Comparison of ENCODE assay signal across 2 cellular contexts in genomic region chr17:66487121-66487520, GRCh38.
TF ChIP-seq lines count a peak whose summit lies in the region.

No MANE protein-coding gene starts in this region.

TF ChIP-seq in HEK293, 187 proteins besides CTCF, POLR2A, EP300 and RAD21:
- peak; percentile 67; the same call in 1 of the 2 replicates for TF ChIP-seq ZNF146 (tag by site-specific recombination; IDR thresholded peaks at IDR 0.05)
- no peak for TF ChIP-seq ZNF623 (tag by site-specific recombination; IDR thresholded peaks at IDR 0.05)

TF ChIP-seq in GM23338, 12 proteins besides CTCF, POLR2A, EP300 and RAD21:
- TF ChIP-seq, protein P1, sequence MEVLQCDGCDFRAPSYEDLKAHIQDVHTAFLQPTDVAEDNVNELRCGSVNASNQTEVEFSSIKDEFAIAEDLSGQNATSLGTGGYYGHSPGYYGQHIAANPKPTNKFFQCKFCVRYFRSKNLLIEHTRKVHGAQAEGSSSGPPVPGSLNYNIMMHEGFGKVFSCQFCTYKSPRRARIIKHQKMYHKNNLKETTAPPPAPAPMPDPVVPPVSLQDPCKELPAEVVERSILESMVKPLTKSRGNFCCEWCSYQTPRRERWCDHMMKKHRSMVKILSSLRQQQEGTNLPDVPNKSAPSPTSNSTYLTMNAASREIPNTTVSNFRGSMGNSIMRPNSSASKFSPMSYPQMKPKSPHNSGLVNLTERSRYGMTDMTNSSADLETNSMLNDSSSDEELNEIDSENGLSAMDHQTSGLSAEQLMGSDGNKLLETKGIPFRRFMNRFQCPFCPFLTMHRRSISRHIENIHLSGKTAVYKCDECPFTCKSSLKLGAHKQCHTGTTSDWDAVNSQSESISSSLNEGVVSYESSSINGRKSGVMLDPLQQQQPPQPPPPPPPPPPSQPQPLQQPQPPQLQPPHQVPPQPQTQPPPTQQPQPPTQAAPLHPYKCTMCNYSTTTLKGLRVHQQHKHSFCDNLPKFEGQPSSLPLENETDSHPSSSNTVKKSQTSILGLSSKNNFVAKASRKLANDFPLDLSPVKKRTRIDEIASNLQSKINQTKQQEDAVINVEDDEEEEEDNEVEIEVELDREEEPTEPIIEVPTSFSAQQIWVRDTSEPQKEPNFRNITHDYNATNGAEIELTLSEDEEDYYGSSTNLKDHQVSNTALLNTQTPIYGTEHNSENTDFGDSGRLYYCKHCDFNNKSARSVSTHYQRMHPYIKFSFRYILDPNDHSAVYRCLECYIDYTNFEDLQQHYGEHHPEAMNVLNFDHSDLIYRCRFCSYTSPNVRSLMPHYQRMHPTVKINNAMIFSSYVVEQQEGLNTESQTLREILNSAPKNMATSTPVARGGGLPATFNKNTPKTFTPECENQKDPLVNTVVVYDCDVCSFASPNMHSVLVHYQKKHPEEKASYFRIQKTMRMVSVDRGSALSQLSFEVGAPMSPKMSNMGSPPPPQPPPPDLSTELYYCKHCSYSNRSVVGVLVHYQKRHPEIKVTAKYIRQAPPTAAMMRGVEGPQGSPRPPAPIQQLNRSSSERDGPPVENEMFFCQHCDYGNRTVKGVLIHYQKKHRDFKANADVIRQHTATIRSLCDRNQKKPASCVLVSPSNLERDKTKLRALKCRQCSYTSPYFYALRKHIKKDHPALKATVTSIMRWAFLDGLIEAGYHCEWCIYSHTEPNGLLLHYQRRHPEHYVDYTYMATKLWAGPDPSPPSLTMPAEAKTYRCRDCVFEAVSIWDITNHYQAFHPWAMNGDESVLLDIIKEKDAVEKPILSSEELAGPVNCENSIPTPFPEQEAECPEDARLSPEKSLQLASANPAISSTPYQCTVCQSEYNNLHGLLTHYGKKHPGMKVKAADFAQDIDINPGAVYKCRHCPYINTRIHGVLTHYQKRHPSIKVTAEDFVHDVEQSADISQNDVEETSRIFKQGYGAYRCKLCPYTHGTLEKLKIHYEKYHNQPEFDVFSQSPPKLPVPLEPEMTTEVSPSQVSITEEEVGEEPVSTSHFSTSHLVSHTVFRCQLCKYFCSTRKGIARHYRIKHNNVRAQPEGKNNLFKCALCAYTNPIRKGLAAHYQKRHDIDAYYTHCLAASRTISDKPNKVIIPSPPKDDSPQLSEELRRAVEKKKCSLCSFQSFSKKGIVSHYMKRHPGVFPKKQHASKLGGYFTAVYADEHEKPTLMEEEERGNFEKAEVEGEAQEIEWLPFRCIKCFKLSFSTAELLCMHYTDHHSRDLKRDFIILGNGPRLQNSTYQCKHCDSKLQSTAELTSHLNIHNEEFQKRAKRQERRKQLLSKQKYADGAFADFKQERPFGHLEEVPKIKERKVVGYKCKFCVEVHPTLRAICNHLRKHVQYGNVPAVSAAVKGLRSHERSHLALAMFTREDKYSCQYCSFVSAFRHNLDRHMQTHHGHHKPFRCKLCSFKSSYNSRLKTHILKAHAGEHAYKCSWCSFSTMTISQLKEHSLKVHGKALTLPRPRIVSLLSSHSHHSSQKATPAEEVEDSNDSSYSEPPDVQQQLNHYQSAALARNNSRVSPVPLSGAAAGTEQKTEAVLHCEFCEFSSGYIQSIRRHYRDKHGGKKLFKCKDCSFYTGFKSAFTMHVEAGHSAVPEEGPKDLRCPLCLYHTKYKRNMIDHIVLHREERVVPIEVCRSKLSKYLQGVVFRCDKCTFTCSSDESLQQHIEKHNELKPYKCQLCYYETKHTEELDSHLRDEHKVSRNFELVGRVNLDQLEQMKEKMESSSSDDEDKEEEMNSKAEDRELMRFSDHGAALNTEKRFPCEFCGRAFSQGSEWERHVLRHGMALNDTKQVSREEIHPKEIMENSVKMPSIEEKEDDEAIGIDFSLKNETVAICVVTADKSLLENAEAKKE (CRISPR knock-in tag; IDR thresholded peaks at IDR 0.05): no peak
- TF ChIP-seq JUNB (IDR thresholded peaks at IDR 0.05; ENCODE audit: unreplicated experiment): no peak
- no peak for TF ChIP-seq REST (IDR thresholded peaks at IDR 0.05; ENCODE audit: unreplicated experiment)
- TF ChIP-seq EZH2phosphoT487 (IDR thresholded peaks at IDR 0.05; ENCODE audit: unreplicated experiment): no peak
